Comparison of ENCODE assay signal across 18 cellular contexts in the genomic region with DNA sequence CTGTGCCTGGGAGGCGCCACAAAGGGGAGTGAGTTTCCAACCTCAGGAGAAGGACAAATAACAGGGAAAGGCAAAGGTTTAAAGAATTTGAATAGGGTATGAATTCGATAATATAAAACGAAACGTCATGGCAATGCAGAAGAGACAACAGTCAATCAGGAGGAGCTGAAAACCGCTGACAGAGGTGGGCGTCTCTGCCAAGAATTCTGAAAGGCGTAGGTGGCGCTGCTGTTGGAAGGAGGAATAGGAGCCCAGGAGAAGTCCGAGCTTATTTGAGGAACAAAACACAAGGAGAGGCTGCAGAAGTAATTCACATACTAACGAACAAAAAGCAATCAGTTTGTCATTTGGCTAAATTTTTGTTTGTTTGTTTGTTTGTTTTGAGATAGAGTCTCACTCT.
DNase-seq lines count a peak whose midpoint lies in the region; ATAC-seq, FAIRE-seq and TF ChIP-seq lines count a peak whose summit lies in the region.
"Had no signal": no experiment of that assay in that cellular context is flagged by ENCODE, and none has a peak within 500 bp of the region (broad histone marks: within the 10 kb centered on the region; RNA-seq: fewer than 3 reads in every experiment).

No MANE protein-coding gene starts in this region.

- WGBS in HepG2 (ENCODE audit: low lambda C conversion rate): 33% methylated on average over 10 of the region's 10 CpGs
- 53% methylated on average over 10 of the region's 10 CpGs for WGBS in right lobe of liver (ENCODE audit: insufficient coverage, low coverage, low lambda C conversion rate, missing lambda C conversion rate)

- no peak overlapping the region for H2AFZ ChIP-seq in HepG2 (ENCODE audit: low read length)

- no peak overlapping the region for H3K9ac ChIP-seq in HepG2 (ENCODE audit: insufficient read depth, low read depth, low read length)

- H3K4me1 ChIP-seq in HepG2 (ENCODE audit: insufficient read depth, low read length): no peaks in the 10 kb centered on the region
- no peaks in the 10 kb centered on the region for H3K4me1 ChIP-seq in right lobe of liver
- no peaks in the 10 kb centered on the region for H3K4me1 ChIP-seq in Panc1 (ENCODE audit: control insufficient read depth, insufficient read depth, low read length)
- H3K4me1 ChIP-seq: HAP-1 had no signal

- CTCF ChIA-PET in HepG2 (lab: Yijun Ruan, JAX; ENCODE audit: low intra/inter-chr PET ratio, low total read pairs) (no interaction called here), Panc1 (lab: Charles Lee) (no interaction called here)

- no peak overlapping the region for H3K4me2 ChIP-seq in HepG2 (ENCODE audit: low read depth, low read length)

- ATAC-seq in HepG2 (no peak), right lobe of liver (no peak), Panc1 (no peak)

- in situ Hi-C loops in HepG2 (cut with HindIII; ENCODE audit: extremely low pct_ligation_motif_present, low pct_unique_long_range_greater_than_20kb): no loop called here
- in situ Hi-C loops in Panc1 (cut with HindIII; ENCODE audit: low pct_unique_long_range_greater_than_20kb, low sequenced_read_pairs): no loop called here

- POLR2A ChIA-PET in HepG2 (lab: Yijun Ruan, JAX): no interaction called here
- POLR2A ChIA-PET in Panc1 (lab: Charles Lee): no interaction called here

- H3K36me3 ChIP-seq in HepG2 (replicated peaks in 1 of 2; ENCODE audit: control insufficient read depth in 1 of 2, insufficient read depth in 2 of 2, low read length in 2 of 2) (no peaks in the 10 kb centered on the region), right lobe of liver (no peaks in the 10 kb centered on the region), Panc1 (ENCODE audit: control insufficient read depth, insufficient read depth, low read length) (no peaks in the 10 kb centered on the region)
- H3K36me3 ChIP-seq: HAP-1 had no signal

- no peaks in the 10 kb centered on the region for H3K27me3 ChIP-seq in HepG2 (ENCODE audit: control insufficient read depth in 1 of 2, insufficient read depth in 2 of 2, low read length in 2 of 2)
- H3K27me3 ChIP-seq in right lobe of liver: no peaks in the 10 kb centered on the region
- no peaks in the 10 kb centered on the region for H3K27me3 ChIP-seq in Panc1 (ENCODE audit: control insufficient read depth, insufficient read depth, low read length)

- TF ChIP-seq EP300 in HepG2 (IDR thresholded peaks at IDR 0.05; ENCODE audit: low read depth in 2 of 2, low read length in 2 of 2) (no peak), HepG2 (CRISPR knock-in tag; IDR thresholded peaks at IDR 0.05; ENCODE audit: borderline replicate concordance) (no peak)

- no peaks in the 10 kb centered on the region for H4K20me1 ChIP-seq in HepG2 (ENCODE audit: insufficient read depth, low read length)

- H3K4me3 ChIP-seq in HepG2 (replicated peaks in 1 of 3; ENCODE audit: insufficient read depth in 1 of 3, low read depth in 2 of 3, low read length in 3 of 3) (no peak overlapping the region), right lobe of liver (no peak overlapping the region), Panc1 (ENCODE audit: low read depth in 2 of 2, low read length in 2 of 2) (no peak overlapping the region)
- H3K4me3 ChIP-seq: HAP-1 had no signal

- BruUV-seq in HepG2 (replicated peaks; lab: Mats Ljungman, UMichigan): no TSS peak
- BruUV-seq in Panc1 (replicated peaks; lab: Mats Ljungman, UMichigan): no TSS peak

- TF ChIP-seq CTCF in HepG2 (CRISPR knock-in tag; IDR thresholded peaks at IDR 0.05) (no peak), right lobe of liver (IDR thresholded peaks at IDR 0.05) (no peak), Panc1 (IDR thresholded peaks at IDR 0.05) (peak; percentile 8; the same call in 1 of the 2 replicates)

- no peak for TF ChIP-seq RAD21 in HepG2 (CRISPR knock-in tag; IDR thresholded peaks at IDR 0.05)

- no peaks in the 10 kb centered on the region for H3K79me2 ChIP-seq in HepG2 (ENCODE audit: insufficient read depth, low read length)

- FAIRE-seq in HepG2 (lab: Jason Lieb, UNC): peak; percentile 21
- FAIRE-seq: A204.1, G401.6, GM12891, HTR-8/SVneo had no signal

- intact Hi-C loops in HepG2 (cut with micrococcal nuclease; ENCODE audit: unreplicated experiment): no loop called here
- intact Hi-C loops in right lobe of liver (cut with DNase I): no loop called here
- intact Hi-C loops in Panc1 (cut with micrococcal nuclease; ENCODE audit: unreplicated experiment): no loop called here
- intact Hi-C loops in head of caudate nucleus (cut with DNase I): no loop called here

- no peak for DNase-seq in HepG2 (ENCODE audit: low spot score)
- no peak for DNase-seq in right lobe of liver
- DNase-seq in Panc1 (ENCODE audit: low read depth, low spot score): no peak
- DNase-seq in head of caudate nucleus: peak in 26 of 42 donors; percentile 3 to 75 (median 28)
- no peak for DNase-seq in DMS 273 treated with DMSO at 0.1 percent for 48 hours (lab: John Stamatoyannopoulos, UW)
- no peak for DNase-seq in NCI-H146 treated with DMSO at 0.1 percent for 48 hours (lab: John Stamatoyannopoulos, UW; ENCODE audit: unreplicated experiment)
- no peak for DNase-seq in medulla oblongata (ENCODE audit: extremely low spot score)
- DNase-seq: C1 segment of cervical spinal cord; CD4-positive, alpha-beta memory T cell; DMS153; DMS79 treated with DMSO at 0.1 percent for 48 hours; EL; GOT3 had no signal

- H3K9me3 ChIP-seq in HepG2 (ENCODE audit: low read length) (no peaks in the 10 kb centered on the region), right lobe of liver (no peaks in the 10 kb centered on the region), Panc1 (ENCODE audit: control insufficient read depth, insufficient read depth, low read depth, low read length) (no peaks in the 10 kb centered on the region)
- H3K9me3 ChIP-seq: HAP-1 had no signal

- TF ChIP-seq POLR2A in HepG2 (IDR thresholded peaks at IDR 0.05; ENCODE audit: insufficient read depth in 1 of 2, low read depth in 2 of 2, low read length in 2 of 2) (no peak), right lobe of liver (IDR thresholded peaks at IDR 0.05) (no peak)

- H3K27ac ChIP-seq in HepG2 (ENCODE audit: extremely low read length, insufficient read depth, low read length) (no peak overlapping the region), right lobe of liver (no peak overlapping the region), Panc1 (ENCODE audit: low read length) (no peak overlapping the region)

TF ChIP-seq in HepG2, 621 proteins besides CTCF, POLR2A, EP300 and RAD21:
- TF ChIP-seq ATF7-NPFF (CRISPR knock-in tag; IDR thresholded peaks at IDR 0.05; ENCODE audit: low read depth): no peak
- no peak for TF ChIP-seq ZNF253 (CRISPR knock-in tag; IDR thresholded peaks at IDR 0.05; ENCODE audit: borderline replicate concordance)
- no peak for TF ChIP-seq ATF4 (CRISPR knock-in tag; IDR thresholded peaks at IDR 0.05)
- TF ChIP-seq, protein P1, sequence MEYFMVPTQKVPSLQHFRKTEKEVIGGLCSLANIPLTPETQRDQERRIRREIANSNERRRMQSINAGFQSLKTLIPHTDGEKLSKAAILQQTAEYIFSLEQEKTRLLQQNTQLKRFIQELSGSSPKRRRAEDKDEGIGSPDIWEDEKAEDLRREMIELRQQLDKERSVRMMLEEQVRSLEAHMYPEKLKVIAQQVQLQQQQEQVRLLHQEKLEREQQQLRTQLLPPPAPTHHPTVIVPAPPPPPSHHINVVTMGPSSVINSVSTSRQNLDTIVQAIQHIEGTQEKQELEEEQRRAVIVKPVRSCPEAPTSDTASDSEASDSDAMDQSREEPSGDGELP (IDR thresholded peaks at IDR 0.05; ENCODE audit: borderline replicate concordance, low read depth): no peak
- no peak for TF ChIP-seq ZNF496 (CRISPR knock-in tag; IDR thresholded peaks at IDR 0.05; ENCODE audit: insufficient replicate concordance)
- TF ChIP-seq KMT2B (CRISPR knock-in tag; IDR thresholded peaks at IDR 0.05): no peak
- TF ChIP-seq RFXANK (CRISPR knock-in tag; IDR thresholded peaks at IDR 0.05): no peak
- TF ChIP-seq SRSF4 (IDR thresholded peaks at IDR 0.05; ENCODE audit: low read depth, low read length, poor library complexity, severe bottlenecking): no peak

Comparison
In these comparisons a context has a peak if more than half of its experiments do, and no peak if none do; other contexts are left out.
1. DNase-seq: peak in head of caudate nucleus (26 of 42); none in HepG2 (single experiment), right lobe of liver (0 of 3), Panc1 (single experiment), DMS 273 treated with DMSO at 0.1 percent for 48 hours (single experiment), NCI-H146 treated with DMSO at 0.1 percent for 48 hours (single experiment) and medulla oblongata (single experiment).